ENCODE assay signal across 26 cellular contexts in genomic region chr21:34009193-34009592, GRCh38.
DNase-seq lines count a peak whose midpoint lies in the region; ATAC-seq and TF ChIP-seq lines count a peak whose summit lies in the region.
"Had no signal": no experiment of that assay in that cellular context is flagged by ENCODE, and none has a peak within 500 bp of the region (broad histone marks: within the 10 kb centered on the region; RNA-seq: fewer than 3 reads in every experiment).

No MANE protein-coding gene starts in this region.

- H3K23me2 ChIP-seq in H9 (ENCODE audit: insufficient read length, low read depth, low read length, poor library complexity, severe bottlenecking): no peaks in the 10 kb centered on the region

- ATAC-seq in activated CD8-positive, alpha-beta T cell treated with anti-CD3 and anti-CD28 coated beads, Interleukin-2, amount 10 ng/mL, durations not matched to agents 7 days and 5 days: no peak
- ATAC-seq in psoas muscle: no peak
- no peak for ATAC-seq in GM21526 (IDR thresholded peaks at IDR 0.05; ENCODE audit: low FRiP score, unreplicated experiment)
- ATAC-seq: gastroesophageal sphincter; naive thymus-derived CD4-positive, alpha-beta T cell had no signal

- H3K36me3 Mint-ChIP-seq in activated T-cell treated with anti-CD3 and anti-CD28 coated beads, Interleukin-2, amount 50 U/mL, for 24 hours (ENCODE audit: low read depth): peaks cover 13% of the 10 kb centered on the region
- H3K36me3 Mint-ChIP-seq in H9 (ENCODE audit: insufficient read depth in 1 of 3, low read depth in 3 of 3) (peaks cover 2 to 20% (median 9%) of the 10 kb centered on the region in 3 experiments; a peak in 5 of 7 replicates), neural progenitor cell (peaks cover 3% of the 10 kb centered on the region)
- peaks cover 28% of the 10 kb centered on the region for H3K36me3 Mint-ChIP-seq in activated CD8-positive, alpha-beta T cell treated with anti-CD3 and anti-CD28 coated beads, Interleukin-2, amount 10 ng/mL, durations not matched to agents 7 days and 5 days (ENCODE audit: low read depth)

- no peaks in the 10 kb centered on the region for H3K27me3 Mint-ChIP-seq in activated T-cell treated with anti-CD3 and anti-CD28 coated beads, Interleukin-2, amount 50 U/mL, for 24 hours
- no peaks in the 10 kb centered on the region for H3K27me3 Mint-ChIP-seq in H9 (ENCODE audit: low read depth)
- no peaks in the 10 kb centered on the region for H3K27me3 Mint-ChIP-seq in activated CD8-positive, alpha-beta T cell treated with anti-CD3 and anti-CD28 coated beads, Interleukin-2, amount 10 ng/mL, durations not matched to agents 7 days and 5 days (ENCODE audit: low read depth)
- H3K27me3 Mint-ChIP-seq in neural progenitor cell (ENCODE audit: insufficient read depth, low read depth): no peaks in the 10 kb centered on the region
- H3K27me3 Mint-ChIP-seq: activated B cell treated with CpG ODN at 0.5 μM for 24 hours; activated naive CD8-positive, alpha-beta T cell; CD4-positive, alpha-beta T cell; naive thymus-derived CD4-positive, alpha-beta T cell had no signal

- DNase-seq in activated T-cell treated with anti-CD3 and anti-CD28 coated beads, Interleukin-2, amount 50 U/mL, for 24 hours: no peak
- DNase-seq in activated T-cell treated with anti-CD3 and anti-CD28 coated beads for 4 hours: no peak
- no peak for DNase-seq in H9
- DNase-seq in activated CD8-positive, alpha-beta T cell treated with anti-CD3 and anti-CD28 coated beads, Interleukin-2, amount 10 ng/mL, durations not matched to agents 7 days and 5 days: no peak
- DNase-seq in neural progenitor cell (ENCODE audit: low spot score): no peak
- no peak for DNase-seq in NK-92 (lab: John Stamatoyannopoulos, UW; ENCODE audit: unreplicated experiment)
- DNase-seq in psoas muscle: no peak
- DNase-seq: activated B cell treated with CpG ODN at 0.5 μM for 24 hours; activated CD8-positive, alpha-beta memory T cell treated with anti-CD3 and anti-CD28 coated beads for 24 hours; AML-193; CD4-positive, alpha-beta T cell; colonic mucosa; DMS 273 treated with DMSO at 0.1 percent for 48 hours; effector CD4-positive, alpha-beta T cell; EL; NCI-H1048; NCI-H446; NCI-H748 treated with DMSO at 0.1 percent for 48 hours; stomach; thyroid gland had no signal

- no peak for TF ChIP-seq CTCF in H9 (conservative IDR thresholded peaks at IDR 0.05)
- no peak for TF ChIP-seq CTCF in neural progenitor cell (IDR thresholded peaks at IDR 0.05)
- no peak for TF ChIP-seq CTCF in psoas muscle (IDR thresholded peaks at IDR 0.05)

- H3K36me3 ChIP-seq in neural progenitor cell (no peaks in the 10 kb centered on the region), psoas muscle (ENCODE audit: insufficient read depth in 1 of 2, low read depth in 1 of 2) (no peaks in the 10 kb centered on the region)
- H3K36me3 ChIP-seq: cardiac muscle cell, colonic mucosa, gastroesophageal sphincter, stomach, thyroid gland had no signal

- H3K27ac ChIP-seq in H9 (ENCODE audit: insufficient read length, low read depth, low read length) (no peak overlapping the region), neural progenitor cell (no peak overlapping the region), psoas muscle (no peak overlapping the region)
- H3K27ac ChIP-seq: cardiac muscle cell, colonic mucosa, gastroesophageal sphincter, stomach, thyroid gland had no signal

- CTCF ChIA-PET in activated CD8-positive, alpha-beta T cell treated with anti-CD3 and anti-CD28 coated beads, Interleukin-2, amount 10 ng/mL, durations not matched to agents 7 days and 5 days (lab: Charles Lee): no interaction called here

- H3K9ac ChIP-seq in H9 (ENCODE audit: extremely low read depth, insufficient read length, low read length) (no peak overlapping the region), neural progenitor cell (no peak overlapping the region)

- H3K27me3 ChIP-seq in H9 (ENCODE audit: insufficient read depth, low read length): no peaks in the 10 kb centered on the region
- H3K27me3 ChIP-seq in neural progenitor cell: no peaks in the 10 kb centered on the region
- H3K27me3 ChIP-seq in psoas muscle (ENCODE audit: insufficient read depth in 3 of 3, low read length in 2 of 3): no peaks in the 10 kb centered on the region
- H3K27me3 ChIP-seq: cardiac muscle cell, colonic mucosa, gastroesophageal sphincter, stomach, thyroid gland had no signal

- H3K27ac Mint-ChIP-seq in activated T-cell treated with anti-CD3 and anti-CD28 coated beads, Interleukin-2, amount 50 U/mL, for 24 hours: peak overlapping the region; percentile 71
- H3K27ac Mint-ChIP-seq in H9: peak overlapping the region in 2 of 3 experiments; percentile 16 to 82; a peak in 2 of 7 replicates
- peak overlapping the region; percentile 21 for H3K27ac Mint-ChIP-seq in activated CD8-positive, alpha-beta T cell treated with anti-CD3 and anti-CD28 coated beads, Interleukin-2, amount 10 ng/mL, durations not matched to agents 7 days and 5 days
- peak overlapping the region; percentile 24 for H3K27ac Mint-ChIP-seq in neural progenitor cell
- H3K27ac Mint-ChIP-seq: activated B cell treated with CpG ODN at 0.5 μM for 24 hours; activated naive CD8-positive, alpha-beta T cell; CD4-positive, alpha-beta T cell had no signal

- H2BK12ac ChIP-seq in H9 (ENCODE audit: insufficient read length, low read depth, low read length): no peak overlapping the region

- POLR2A ChIA-PET in activated CD8-positive, alpha-beta T cell treated with anti-CD3 and anti-CD28 coated beads, Interleukin-2, amount 10 ng/mL, durations not matched to agents 7 days and 5 days (lab: Charles Lee): no interaction called here

- H3K14ac ChIP-seq in H9 (ENCODE audit: insufficient read depth, low read length): no peak overlapping the region

- no peaks in the 10 kb centered on the region for H4K20me1 ChIP-seq in H9 (ENCODE audit: control insufficient read depth, insufficient read depth, insufficient read length)
- no peaks in the 10 kb centered on the region for H4K20me1 ChIP-seq in neural progenitor cell (ENCODE audit: low read depth)

- no peaks in the 10 kb centered on the region for H3K4me1 ChIP-seq in H9 (ENCODE audit: insufficient read depth, low read length)
- H3K4me1 ChIP-seq in neural progenitor cell: no peaks in the 10 kb centered on the region
- no peaks in the 10 kb centered on the region for H3K4me1 ChIP-seq in psoas muscle
- H3K4me1 ChIP-seq: colonic mucosa, thyroid gland had no signal

- peaks cover 18% of the 10 kb centered on the region for H3K4me1 Mint-ChIP-seq in activated T-cell treated with anti-CD3 and anti-CD28 coated beads, Interleukin-2, amount 50 U/mL, for 24 hours (ENCODE audit: low read depth)
- peaks cover 14 to 15% of the 10 kb centered on the region in 2 experiments for H3K4me1 Mint-ChIP-seq in H9
- peaks cover 13% of the 10 kb centered on the region for H3K4me1 Mint-ChIP-seq in activated CD8-positive, alpha-beta T cell treated with anti-CD3 and anti-CD28 coated beads, Interleukin-2, amount 10 ng/mL, durations not matched to agents 7 days and 5 days (ENCODE audit: low read depth)
- H3K4me1 Mint-ChIP-seq in neural progenitor cell: peaks cover 4% of the 10 kb centered on the region
- H3K4me1 Mint-ChIP-seq: activated B cell treated with CpG ODN at 0.5 μM for 24 hours had no signal

- H3K23ac ChIP-seq in H9 (ENCODE audit: insufficient read length, low read depth, low read length): no peak overlapping the region

- no peak overlapping the region for H3K4ac ChIP-seq in H9 (ENCODE audit: low read depth, low read length)

- H2BK120ac ChIP-seq in H9 (ENCODE audit: low read depth, low read length, poor library complexity, severe bottlenecking): no peak overlapping the region

- H3K79me1 ChIP-seq in H9 (ENCODE audit: insufficient read depth, low read depth, low read length, poor library complexity, severe bottlenecking): no peaks in the 10 kb centered on the region

- peaks cover 30% of the 10 kb centered on the region for H3K9me3 Mint-ChIP-seq in activated T-cell treated with anti-CD3 and anti-CD28 coated beads, Interleukin-2, amount 50 U/mL, for 24 hours
- H3K9me3 Mint-ChIP-seq in H9 (peaks cover 22 to 27% of the 10 kb centered on the region in 2 experiments), neural progenitor cell (peaks cover 44% of the 10 kb centered on the region)
- H3K9me3 Mint-ChIP-seq in activated CD8-positive, alpha-beta T cell treated with anti-CD3 and anti-CD28 coated beads, Interleukin-2, amount 10 ng/mL, durations not matched to agents 7 days and 5 days (ENCODE audit: insufficient read depth): peaks cover 31% of the 10 kb centered on the region

- H3K4me3 ChIP-seq in neural progenitor cell (no peak overlapping the region), psoas muscle (no peak overlapping the region)
- H3K4me3 ChIP-seq: cardiac muscle cell, colonic mucosa, gastroesophageal sphincter, lung, stomach, thyroid gland had no signal

- H3K56ac ChIP-seq in H9 (ENCODE audit: insufficient read length, low read depth, low read length): no peak overlapping the region

- H3K9me3 ChIP-seq in H9 (ENCODE audit: control insufficient read depth, low read depth, low read length) (no peaks in the 10 kb centered on the region), neural progenitor cell (ENCODE audit: low read depth) (no peaks in the 10 kb centered on the region), psoas muscle (no peaks in the 10 kb centered on the region)
- H3K9me3 ChIP-seq: colonic mucosa, thyroid gland had no signal

- H3K18ac ChIP-seq in H9 (ENCODE audit: insufficient read length, low read depth, low read length): no peak overlapping the region

- H4K91ac ChIP-seq in H9 (ENCODE audit: insufficient read length, low read depth, low read length): no peak overlapping the region

- H3K4me3 Mint-ChIP-seq in activated T-cell treated with anti-CD3 and anti-CD28 coated beads, Interleukin-2, amount 50 U/mL, for 24 hours: no peak overlapping the region
- H3K4me3 Mint-ChIP-seq in H9 (no peak overlapping the region), neural progenitor cell (no peak overlapping the region)
- H3K4me3 Mint-ChIP-seq in activated CD8-positive, alpha-beta T cell treated with anti-CD3 and anti-CD28 coated beads, Interleukin-2, amount 10 ng/mL, durations not matched to agents 7 days and 5 days: no peak overlapping the region
- H3K4me3 Mint-ChIP-seq: activated B cell treated with CpG ODN at 0.5 μM for 24 hours; activated naive CD8-positive, alpha-beta T cell; CD4-positive, alpha-beta T cell; naive thymus-derived CD4-positive, alpha-beta T cell had no signal

- no peak overlapping the region for H2BK15ac ChIP-seq in H9 (ENCODE audit: low read depth, low read length)

- H4K8ac ChIP-seq in H9 (replicated peaks; ENCODE audit: insufficient read length, low read depth, low read length): no peak overlapping the region

- no peak overlapping the region for H3K4me2 ChIP-seq in H9 (ENCODE audit: insufficient read depth, insufficient read length, low read length)
- no peak overlapping the region for H3K4me2 ChIP-seq in neural progenitor cell

- H3F3A ChIP-seq in neural progenitor cell (ENCODE audit: low read depth): no peaks in the 10 kb centered on the region

- no peak overlapping the region for H3T11ph ChIP-seq in H9 (ENCODE audit: low read length)

- H3K79me2 ChIP-seq in H9 (ENCODE audit: insufficient read depth, low read length) (no peaks in the 10 kb centered on the region), neural progenitor cell (ENCODE audit: low read depth) (no peaks in the 10 kb centered on the region)

- H2BK20ac ChIP-seq in H9 (ENCODE audit: low read depth, low read length, poor library complexity, severe bottlenecking): no peak overlapping the region

- no peak overlapping the region for H2BK5ac ChIP-seq in H9 (ENCODE audit: insufficient read length, low read length)

- H4K5ac ChIP-seq in H9 (ENCODE audit: insufficient read length, low read depth, low read length): no peak overlapping the region

- H2AK5ac ChIP-seq in H9 (ENCODE audit: insufficient read length, low read length): no peak overlapping the region

- no peak overlapping the region for H2AFZ ChIP-seq in H9 (ENCODE audit: low read length)
- no peak overlapping the region for H2AFZ ChIP-seq in neural progenitor cell (replicated peaks)

- intact Hi-C loops in psoas muscle (cut with DNase I): no loop called here

- no CpG with 5 or more reads among the region's 3 CpGs for WGBS in H9 (ENCODE audit: extremely low coverage, insufficient read length, low lambda C conversion rate)
- WGBS in psoas muscle, 3 donors: 63 to 85% (median 74%) methylated on average over 3 of the region's 3 CpGs

Comparison
In these comparisons a context has a peak if more than half of its experiments do, and no peak if none do; other contexts are left out.
1. H3K27ac Mint-ChIP-seq: peak in every context shown above with its lines; median percentile 71 in activated T-cell treated with anti-CD3 and anti-CD28 coated beads, Interleukin-2, amount 50 U/mL, for 24 hours; 49 in H9; 24 in neural progenitor cell; 21 in activated CD8-positive, alpha-beta T cell treated with anti-CD3 and anti-CD28 coated beads, Interleukin-2, amount 10 ng/mL, durations not matched to agents 7 days and 5 days.